In the genomic region with DNA sequence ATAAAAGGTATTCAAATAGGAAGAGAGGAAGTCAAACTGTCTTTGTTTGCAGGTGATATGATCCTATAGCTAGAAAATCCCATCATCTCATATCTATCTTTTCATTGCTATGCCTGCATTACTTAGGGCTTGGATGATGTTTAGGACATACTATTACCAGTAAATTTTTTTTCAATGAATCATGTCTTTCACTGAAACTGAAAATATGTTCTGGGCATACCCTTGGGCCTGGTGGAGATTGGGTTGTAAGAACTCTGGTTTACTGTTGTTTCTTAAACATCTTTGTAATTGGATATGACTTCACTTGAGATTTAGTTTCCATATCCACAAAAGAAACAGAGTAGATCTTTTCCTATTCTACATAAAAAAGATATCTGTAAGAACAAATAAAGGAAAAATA, we compare ENCODE assay signal across 22 cellular contexts.
A peak's percentile ranks its signal among the peaks of the same experiment; 100 is the strongest.
DNase-seq lines count a peak whose midpoint lies in the region; ATAC-seq and TF ChIP-seq lines count a peak whose summit lies in the region.
"Had no signal": no experiment of that assay in that cellular context is flagged by ENCODE, and none has a peak within 500 bp of the region (broad histone marks: within the 10 kb centered on the region; RNA-seq: fewer than 3 reads in every experiment).

No MANE protein-coding gene starts in this region.

- no peaks in the 10 kb centered on the region for H3K9me2 ChIP-seq in GM23248 (ENCODE audit: insufficient read depth)
- no peaks in the 10 kb centered on the region; the same call in 1 of the 2 replicates for H3K9me2 ChIP-seq in GM23338 (ENCODE audit: insufficient read depth)

- DNase-seq in GM23248 = peak; percentile 18
- DNase-seq in T1000 (lab: John Stamatoyannopoulos, UW) = peak; percentile 4
- peak; percentile 25 for DNase-seq in epithelial cell of esophagus (ENCODE audit: low read depth)
- peak; percentile 22 for DNase-seq in kidney tubule cell (ENCODE audit: low spot score)
- no peak for DNase-seq in GM23338 (ENCODE audit: low spot score)
- DNase-seq: CD4-positive, alpha-beta T cell; COR-L47; DMS79; NCI-H1105; NCI-H1694; NCI-H2081; NCI-H2171 treated with DMSO at 0.1 percent for 48 hours; NCI-H446 treated with DMSO at 0.1 percent for 48 hours; NCI-H526 treated with DMSO at 0.1 percent for 48 hours; OCI-M1; Right ventricle myocardium superior had no signal

- H3K4me1 ChIP-seq in GM23248 (ENCODE audit: insufficient read depth) (no peaks in the 10 kb centered on the region), GM23338 (ENCODE audit: insufficient read depth) (no peaks in the 10 kb centered on the region)
- H3K4me1 ChIP-seq: BLaER1 had no signal

- TF ChIP-seq CTCF in epithelial cell of esophagus (IDR thresholded peaks at IDR 0.05; ENCODE audit: insufficient read depth, low read depth, low read length, missing control alignments) (no peak), GM23338 (conservative IDR thresholded peaks at IDR 0.05; ENCODE audit: low read depth in 2 of 2) (no peak)

- no peaks in the 10 kb centered on the region for H3F3A ChIP-seq in GM23248 (ENCODE audit: insufficient read depth)
- no peaks in the 10 kb centered on the region for H3F3A ChIP-seq in GM23338 (replicated peaks; ENCODE audit: low read depth)

- H4K20me1 ChIP-seq in GM23248 (ENCODE audit: insufficient read depth) (no peaks in the 10 kb centered on the region), GM23338 (replicated peaks; ENCODE audit: insufficient read depth) (no peaks in the 10 kb centered on the region)
- H4K20me1 ChIP-seq: BLaER1 had no signal

- no peak overlapping the region for H3K27ac Mint-ChIP-seq in GM23338
- H3K27ac Mint-ChIP-seq: CD4-positive, alpha-beta T cell had no signal

- in situ Hi-C loops in GM23248 (cut with MboI) = no loop called here

- H3K27me3 ChIP-seq in GM23248 (replicated peaks; ENCODE audit: insufficient read depth) (no peaks in the 10 kb centered on the region), GM23338 (ENCODE audit: insufficient read depth) (no peaks in the 10 kb centered on the region)
- H3K27me3 ChIP-seq: BLaER1 had no signal

- no peaks in the 10 kb centered on the region for H3K36me3 ChIP-seq in GM23248 (ENCODE audit: low read depth)
- H3K36me3 ChIP-seq in GM23338 (ENCODE audit: insufficient read depth) = no peaks in the 10 kb centered on the region
- H3K36me3 ChIP-seq: BLaER1 had no signal

- no peak overlapping the region for H3K4me3 ChIP-seq in GM23248
- H3K4me3 ChIP-seq in epithelial cell of esophagus (ENCODE audit: low read length) = no peak overlapping the region
- H3K4me3 ChIP-seq in GM23338 = no peak overlapping the region
- H3K4me3 ChIP-seq: BLaER1, GM12878, K562 had no signal

- peaks cover 1% of the 10 kb centered on the region for H3K27me3 Mint-ChIP-seq in GM23338 (ENCODE audit: insufficient read depth, low read depth, poor library complexity)
- H3K27me3 Mint-ChIP-seq: CD4-positive, alpha-beta T cell had no signal

- peaks cover 5% of the 10 kb centered on the region; the same call in 2 of the 3 replicates for H3K9me3 Mint-ChIP-seq in GM23338

- H3K9me3 ChIP-seq in GM23248 (ENCODE audit: low read depth) = no peaks in the 10 kb centered on the region
- H3K9me3 ChIP-seq: BLaER1 had no signal

- H3K27ac ChIP-seq in GM23248 (no peak overlapping the region), GM23338 (ENCODE audit: low read depth) (no peak overlapping the region)
- H3K27ac ChIP-seq: BLaER1 had no signal

- H3K9ac ChIP-seq in GM23248 = no peak overlapping the region
- H3K9ac ChIP-seq: BLaER1 had no signal

- H2AFZ ChIP-seq in GM23248 = no peak overlapping the region
- no peak overlapping the region for H2AFZ ChIP-seq in GM23338

- H3K4me2 ChIP-seq in GM23248 (ENCODE audit: unreplicated experiment) = no peak overlapping the region
- H3K4me2 ChIP-seq in GM23338 = no peak overlapping the region
- H3K4me2 ChIP-seq: BLaER1 had no signal

- H3K79me2 ChIP-seq in GM23248 (ENCODE audit: insufficient read depth) (no peaks in the 10 kb centered on the region), GM23338 (replicated peaks; ENCODE audit: insufficient read depth) (no peaks in the 10 kb centered on the region)

- no peaks in the 10 kb centered on the region for H3K36me3 Mint-ChIP-seq in GM23338 (ENCODE audit: low read depth)

- H3K4me1 Mint-ChIP-seq in GM23338 = no peaks in the 10 kb centered on the region

- H3K4me3 Mint-ChIP-seq in GM23338 = no peak overlapping the region
- H3K4me3 Mint-ChIP-seq: CD4-positive, alpha-beta T cell had no signal

- ATAC-seq in GM23338 (no peak), GM21825 (IDR thresholded peaks at IDR 0.05; ENCODE audit: unreplicated experiment) (no peak), GM21619 (IDR thresholded peaks at IDR 0.05; ENCODE audit: unreplicated experiment) (no peak)
- ATAC-seq: GM12878, HepG2, K562 had no signal

TF ChIP-seq in GM23338, 12 proteins besides CTCF, POLR2A, EP300 and RAD21 (continues in another document):
- TF ChIP-seq POLR2AphosphoS5 (IDR thresholded peaks at IDR 0.05; ENCODE audit: low read depth) (no peak), ETS1 (IDR thresholded peaks at IDR 0.05) (no peak), STAT1 (IDR thresholded peaks at IDR 0.05; ENCODE audit: unreplicated experiment) (no peak), ZNF114 (CRISPR knock-in tag; IDR thresholded peaks at IDR 0.05) (no peak), JUNB (IDR thresholded peaks at IDR 0.05; ENCODE audit: unreplicated experiment) (no peak)
- TF ChIP-seq, protein P1, sequence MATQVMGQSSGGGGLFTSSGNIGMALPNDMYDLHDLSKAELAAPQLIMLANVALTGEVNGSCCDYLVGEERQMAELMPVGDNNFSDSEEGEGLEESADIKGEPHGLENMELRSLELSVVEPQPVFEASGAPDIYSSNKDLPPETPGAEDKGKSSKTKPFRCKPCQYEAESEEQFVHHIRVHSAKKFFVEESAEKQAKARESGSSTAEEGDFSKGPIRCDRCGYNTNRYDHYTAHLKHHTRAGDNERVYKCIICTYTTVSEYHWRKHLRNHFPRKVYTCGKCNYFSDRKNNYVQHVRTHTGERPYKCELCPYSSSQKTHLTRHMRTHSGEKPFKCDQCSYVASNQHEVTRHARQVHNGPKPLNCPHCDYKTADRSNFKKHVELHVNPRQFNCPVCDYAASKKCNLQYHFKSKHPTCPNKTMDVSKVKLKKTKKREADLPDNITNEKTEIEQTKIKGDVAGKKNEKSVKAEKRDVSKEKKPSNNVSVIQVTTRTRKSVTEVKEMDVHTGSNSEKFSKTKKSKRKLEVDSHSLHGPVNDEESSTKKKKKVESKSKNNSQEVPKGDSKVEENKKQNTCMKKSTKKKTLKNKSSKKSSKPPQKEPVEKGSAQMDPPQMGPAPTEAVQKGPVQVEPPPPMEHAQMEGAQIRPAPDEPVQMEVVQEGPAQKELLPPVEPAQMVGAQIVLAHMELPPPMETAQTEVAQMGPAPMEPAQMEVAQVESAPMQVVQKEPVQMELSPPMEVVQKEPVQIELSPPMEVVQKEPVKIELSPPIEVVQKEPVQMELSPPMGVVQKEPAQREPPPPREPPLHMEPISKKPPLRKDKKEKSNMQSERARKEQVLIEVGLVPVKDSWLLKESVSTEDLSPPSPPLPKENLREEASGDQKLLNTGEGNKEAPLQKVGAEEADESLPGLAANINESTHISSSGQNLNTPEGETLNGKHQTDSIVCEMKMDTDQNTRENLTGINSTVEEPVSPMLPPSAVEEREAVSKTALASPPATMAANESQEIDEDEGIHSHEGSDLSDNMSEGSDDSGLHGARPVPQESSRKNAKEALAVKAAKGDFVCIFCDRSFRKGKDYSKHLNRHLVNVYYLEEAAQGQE (IDR thresholded peaks at IDR 0.05; ENCODE audit: unreplicated experiment) = no peak
